Comparison of ENCODE assay signal across 1 cellular context in genomic region chr11:797300-798092, GRCh38.
TF ChIP-seq lines count a peak whose summit lies in the region.

No MANE protein-coding gene starts in this region.

TF ChIP-seq in neural cell, 6 proteins besides CTCF, POLR2A, EP300 and RAD21 (continued from another document):
- TF ChIP-seq TAF1 (IDR thresholded peaks at IDR 0.05; ENCODE audit: low read depth), result peak; percentile 53
